Comparison of ENCODE assay signal across 8 cellular contexts in the genomic region with DNA sequence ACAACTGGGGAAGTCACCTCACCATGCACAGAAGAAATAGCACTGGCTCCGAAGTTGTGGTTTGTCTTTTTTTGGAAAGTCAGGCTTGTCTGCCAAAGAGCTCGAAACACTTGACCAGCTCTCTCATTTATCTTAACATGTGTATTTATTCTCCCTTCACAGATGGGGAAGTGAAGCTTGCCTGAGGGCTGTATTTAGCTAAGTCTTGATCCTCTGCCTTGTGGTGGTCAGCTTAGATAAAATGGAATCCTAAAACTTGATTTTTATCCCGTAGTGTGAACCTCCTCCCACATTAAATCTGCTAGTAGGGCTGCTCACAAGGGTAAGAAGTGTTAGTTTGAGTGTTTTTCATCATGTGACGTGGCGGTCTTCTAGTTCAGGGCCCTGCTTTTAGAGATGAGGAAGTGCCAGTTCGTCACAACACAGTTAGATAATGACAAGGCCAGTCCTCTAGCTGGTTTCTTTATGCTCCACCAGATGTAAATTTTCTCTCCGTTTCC. TPM values are rescaled to one million over a fixed set of nuclear protein-coding genes. Genes with fewer than 3 reads are reported as not detected.
DNase-seq lines count a peak whose midpoint lies in the region; ATAC-seq and TF ChIP-seq lines count a peak whose summit lies in the region.

No MANE protein-coding gene starts in this region.

- H3K27me3 ChIP-seq in right lobe of liver: no peaks in the 10 kb centered on the region

- TF ChIP-seq CTCF in right lobe of liver (IDR thresholded peaks at IDR 0.05): no peak
- TF ChIP-seq CTCF in foreskin fibroblast (IDR thresholded peaks at IDR 0.05; ENCODE audit: low read depth, low read length): no peak

- peak; percentile 82 for DNase-seq in SKM-1 treated with dmso at 0.1 percent for 144 hours (lab: John Stamatoyannopoulos, UW; ENCODE audit: unreplicated experiment)
- no peak for DNase-seq in right lobe of liver
- DNase-seq in DMS153 (lab: John Stamatoyannopoulos, UW): no peak
- DNase-seq in activated CD8-positive, alpha-beta memory T cell treated with anti-CD3 and anti-CD28 coated beads, Interleukin-2, amount 50 U/mL, for 4 hours: no peak
- no peak for DNase-seq in NCI-H1436 treated with DMSO at 0.1 percent for 48 hours (lab: John Stamatoyannopoulos, UW)
- DNase-seq in foreskin fibroblast: no peak

- WGBS in right lobe of liver (ENCODE audit: insufficient coverage, low coverage, low lambda C conversion rate, missing lambda C conversion rate): 50% methylated on average over 6 of the region's 7 CpGs

- no peaks in the 10 kb centered on the region for H3K9me3 ChIP-seq in right lobe of liver

- TF ChIP-seq POLR2A in right lobe of liver (IDR thresholded peaks at IDR 0.05): no peak

- no peaks in the 10 kb centered on the region for H3K4me1 ChIP-seq in right lobe of liver

- intact Hi-C loops in right lobe of liver (cut with DNase I): no loop called here

- H3K27ac ChIP-seq in right lobe of liver: peak overlapping the region in 2 of 3 donors; percentile 34 to 41

- peak; percentile 67 for ATAC-seq in GM18861 (IDR thresholded peaks at IDR 0.05; ENCODE audit: unreplicated experiment)
- peak; percentile 65 for ATAC-seq in HG02943 (IDR thresholded peaks at IDR 0.05; ENCODE audit: low read depth, unreplicated experiment)
- ATAC-seq in right lobe of liver: peak; percentile 43 to 83 (median 74)

- no peaks in the 10 kb centered on the region for H3K36me3 ChIP-seq in right lobe of liver

- H3K4me3 ChIP-seq in right lobe of liver: no peak overlapping the region
- H3K4me3 ChIP-seq in foreskin fibroblast (ENCODE audit: low read depth in 1 of 2, low read length in 2 of 2): no peak overlapping the region

RNA-seq across cellular contexts. Expression of a gene that starts 26.7 kb away (rescaled TPM):
- 1 to 10 TPM; 2.8 to 4.8 (median 3.6) TPM for total RNA-seq in right lobe of liver

RNA-seq across cellular contexts. Expression of a gene that starts 26.8 kb away (rescaled TPM):
- total RNA-seq in right lobe of liver: 10 to 100 TPM; 10.6 to 37.2 (median 26.0) TPM

RNA-seq across cellular contexts. Expression of a gene that starts 47.7 kb away (rescaled TPM):
- total RNA-seq in right lobe of liver: 10 to 100 TPM in 3 of 6 experiments, 1 to 10 TPM in 3; 8.4 to 12.1 (median 10.0) TPM

RNA-seq across cellular contexts. Expression of a gene that starts 47.9 kb away (rescaled TPM):
- total RNA-seq in right lobe of liver: 1 to 10 TPM; 5.2 to 9.7 (median 7.0) TPM
